In the genomic region with DNA sequence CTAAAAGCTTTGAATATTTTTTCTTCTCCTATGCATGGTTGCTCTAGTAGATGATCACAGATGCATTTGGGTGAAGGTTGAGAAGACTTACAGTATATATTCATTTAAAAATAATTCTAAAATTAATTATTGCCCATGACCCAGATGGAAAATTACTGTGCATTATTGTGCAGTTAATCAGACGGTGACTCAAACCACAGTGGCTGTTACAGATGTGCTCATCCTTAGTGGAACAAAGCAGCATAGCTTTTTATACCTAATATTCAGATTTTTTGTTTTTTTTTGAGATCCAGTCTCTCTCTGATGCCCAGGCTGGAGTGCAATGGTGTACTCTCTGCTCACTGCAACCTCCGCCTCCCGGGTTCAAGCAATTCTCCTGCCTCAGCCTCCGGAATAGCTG, we compare ENCODE assay signal across 27 cellular contexts. TPM values are rescaled to one million over a fixed set of nuclear protein-coding genes. Genes with fewer than 3 reads are reported as not detected.
DNase-seq lines count a peak whose midpoint lies in the region; ATAC-seq, FAIRE-seq and TF ChIP-seq lines count a peak whose summit lies in the region.
"Had no signal": no experiment of that assay in that cellular context is flagged by ENCODE, and none has a peak within 500 bp of the region (broad histone marks: within the 10 kb centered on the region; RNA-seq: fewer than 3 reads in every experiment).

No MANE protein-coding gene starts in this region.

- peaks cover 45% of the 10 kb centered on the region for H3K27me3 Mint-ChIP-seq in astrocyte (ENCODE audit: low read depth, unreplicated experiment)

- dilution Hi-C loops in keratinocyte (cut with MboI; ENCODE audit: extremely low pct_ligation_motif_present, low sequenced_read_pairs), result no loop called here

- no peaks in the 10 kb centered on the region for H3K36me3 Mint-ChIP-seq in astrocyte (ENCODE audit: low read depth, unreplicated experiment)
- H3K36me3 Mint-ChIP-seq: activated naive CD4-positive, alpha-beta T cell treated with anti-CD3 and anti-CD28 coated beads, Interleukin-2, amount 50 U/mL, for 24 hours; CD4-positive, alpha-beta memory T cell; neural progenitor cell had no signal

- H3K79me2 ChIP-seq in astrocyte (ENCODE audit: insufficient read depth, low read length) (no peaks in the 10 kb centered on the region), keratinocyte (ENCODE audit: control insufficient read depth, insufficient read depth, low read length) (no peaks in the 10 kb centered on the region)

- H2AFZ ChIP-seq in astrocyte (ENCODE audit: low read depth, low read length) (no peak overlapping the region), keratinocyte (ENCODE audit: control insufficient read depth, low read length) (no peak overlapping the region)
- H2AFZ ChIP-seq: neural progenitor cell had no signal

- no peak overlapping the region for H3K27ac Mint-ChIP-seq in astrocyte (ENCODE audit: unreplicated experiment)
- H3K27ac Mint-ChIP-seq: activated naive CD4-positive, alpha-beta T cell treated with anti-CD3 and anti-CD28 coated beads, Interleukin-2, amount 50 U/mL, for 24 hours; CD4-positive, alpha-beta memory T cell; neural progenitor cell; T-helper 17 cell had no signal

- H3K4me1 Mint-ChIP-seq in astrocyte (ENCODE audit: low read depth, unreplicated experiment), result no peaks in the 10 kb centered on the region
- H3K4me1 Mint-ChIP-seq: activated naive CD4-positive, alpha-beta T cell treated with anti-CD3 and anti-CD28 coated beads, Interleukin-2, amount 50 U/mL, for 24 hours had no signal

- ATAC-seq in GM19452 (IDR thresholded peaks at IDR 0.05; ENCODE audit: unreplicated experiment) (no peak), GM19035 (IDR thresholded peaks at IDR 0.05; ENCODE audit: unreplicated experiment) (no peak)
- ATAC-seq: gastrocnemius medialis, T-helper 17 cell had no signal

- H3K4me2 ChIP-seq in astrocyte (ENCODE audit: low read length) (no peak overlapping the region), keratinocyte (ENCODE audit: control insufficient read depth, extremely low read depth, insufficient read depth, low read depth, low read length) (no peak overlapping the region)
- H3K4me2 ChIP-seq: neural progenitor cell had no signal

- TF ChIP-seq CTCF in astrocyte (IDR thresholded peaks at IDR 0.05; ENCODE audit: insufficient read depth, low read depth, low read length) (no peak), keratinocyte (optimal IDR thresholded peaks at IDR 0.05 in 1 of 3, IDR thresholded peaks at IDR 0.05 in 1 of 3, conservative IDR thresholded peaks at IDR 0.05 in 1 of 3; ENCODE audit: extremely low read depth in 1 of 3, insufficient read depth in 2 of 3, low read length in 3 of 3) (no peak)

- FAIRE-seq in astrocyte (lab: Jason Lieb, UNC), result no peak
- no peak for FAIRE-seq in keratinocyte (lab: Jason Lieb, UNC)
- FAIRE-seq: endometrium, HTR-8/SVneo had no signal

- no peaks in the 10 kb centered on the region for H4K20me1 ChIP-seq in astrocyte (ENCODE audit: insufficient read depth, low read length)
- no peaks in the 10 kb centered on the region for H4K20me1 ChIP-seq in keratinocyte (ENCODE audit: control insufficient read depth, extremely low read depth, insufficient read depth, low read length)

- H3K9me3 Mint-ChIP-seq in astrocyte (ENCODE audit: unreplicated experiment), result peaks cover 10% of the 10 kb centered on the region
- H3K9me3 Mint-ChIP-seq: activated naive CD4-positive, alpha-beta T cell treated with anti-CD3 and anti-CD28 coated beads, Interleukin-2, amount 50 U/mL, for 24 hours had no signal

- H3K36me3 ChIP-seq in astrocyte (ENCODE audit: insufficient read depth, low read length), result no peaks in the 10 kb centered on the region
- H3K36me3 ChIP-seq in keratinocyte (ENCODE audit: control insufficient read depth in 2 of 2, extremely low read depth in 1 of 2, insufficient read depth in 2 of 2, low read length in 2 of 2), result no peaks in the 10 kb centered on the region
- H3K36me3 ChIP-seq: colonic mucosa, gastrocnemius medialis, neural progenitor cell had no signal

- DNase-seq in AG08395 (ENCODE audit: low spot score) (peak; percentile 66), HPDE6-E6E7 (ENCODE audit: extremely low spot score) (peak; percentile 35), astrocyte (ENCODE audit: low read depth) (peak; percentile 16), keratinocyte (ENCODE audit: low read depth, low spot score) (no peak), NOMO-1 treated with dmso at 0.1 percent for 144 hours (lab: John Stamatoyannopoulos, UW; ENCODE audit: unreplicated experiment) (no peak)
- DNase-seq in effector CD8-positive, alpha-beta T cell (lab: John Stamatoyannopoulos, UW), result no peak
- DNase-seq: ACHN; activated CD4-positive, alpha-beta T cell treated with anti-CD3 and anti-CD28 coated beads, Interleukin-2, amount 50 U/mL, for 48 hours; CD4-positive, alpha-beta memory T cell; colonic mucosa; gastrocnemius medialis; Karpas-422; NCI-H1092 treated with DMSO at 0.1 percent for 48 hours; NCI-H2081; NCI-H510A; SHP77 treated with DMSO at 0.1 percent for 48 hours; stimulated activated CD4-positive, alpha-beta T cell treated with anti-CD3 and anti-CD28 coated beads, Interleukin-4, amount 100 ng/mL, for 4 hours; T-helper 17 cell had no signal

- H3K4me3 Mint-ChIP-seq in astrocyte (ENCODE audit: unreplicated experiment), result no peak overlapping the region
- H3K4me3 Mint-ChIP-seq: activated naive CD4-positive, alpha-beta T cell treated with anti-CD3 and anti-CD28 coated beads, Interleukin-2, amount 50 U/mL, for 24 hours; CD4-positive, alpha-beta memory T cell; neural progenitor cell; T-helper 17 cell had no signal

- H3K4me1 ChIP-seq in astrocyte (ENCODE audit: insufficient read depth, low read length), result no peaks in the 10 kb centered on the region
- H3K4me1 ChIP-seq in keratinocyte (ENCODE audit: control insufficient read depth, extremely low read depth, insufficient read depth, low read length), result peaks cover 24% of the 10 kb centered on the region
- H3K4me1 ChIP-seq: colonic mucosa, gastrocnemius medialis, neural progenitor cell had no signal

- H3K27ac ChIP-seq in astrocyte (ENCODE audit: low read depth, low read length) (no peak overlapping the region), keratinocyte (ENCODE audit: control insufficient read depth, insufficient read depth, low read length) (peak overlapping the region; percentile 25)
- H3K27ac ChIP-seq: colonic mucosa, gastrocnemius medialis, neural progenitor cell had no signal

- no peaks in the 10 kb centered on the region for H3K9me1 ChIP-seq in keratinocyte (ENCODE audit: control insufficient read depth, extremely low read depth, insufficient read depth, low read length)

- H3K4me3 ChIP-seq in astrocyte (ENCODE audit: insufficient read depth, low read depth, low read length), result no peak overlapping the region
- H3K4me3 ChIP-seq in keratinocyte (ENCODE audit: control insufficient read depth in 2 of 3, extremely low read depth in 1 of 3, insufficient read depth in 2 of 3, low read depth in 1 of 3, low read length in 3 of 3), result no peak overlapping the region
- H3K4me3 ChIP-seq: colonic mucosa, gastrocnemius medialis, neural progenitor cell had no signal

- H3K9me3 ChIP-seq in astrocyte (ENCODE audit: insufficient read depth, low read depth, low read length) (no peaks in the 10 kb centered on the region), keratinocyte (ENCODE audit: control insufficient read depth, low read depth, low read length) (no peaks in the 10 kb centered on the region)
- H3K9me3 ChIP-seq: colonic mucosa, gastrocnemius medialis had no signal

- H3K9ac ChIP-seq in astrocyte (ENCODE audit: low read length) (no peak overlapping the region), keratinocyte (ENCODE audit: control insufficient read depth, extremely low read depth, insufficient read depth, low read length) (no peak overlapping the region)
- H3K9ac ChIP-seq: neural progenitor cell had no signal

- H3K27me3 ChIP-seq in astrocyte (ENCODE audit: insufficient read depth, low read length), result peaks cover 8% of the 10 kb centered on the region
- no peaks in the 10 kb centered on the region for H3K27me3 ChIP-seq in keratinocyte (ENCODE audit: control insufficient read depth, extremely low read depth, insufficient read depth, low read length)

RNA-seq across cellular contexts. Expression of gene OR2V1, which starts 10.7 kb away (rescaled TPM):
- total RNA-seq in astrocyte, result not detected in 2 replicates
- not detected in 3 replicates for polyA plus RNA-seq in keratinocyte
- not detected for polyA plus RNA-seq in keratinocyte (2011; ENCODE audit: low read depth)
- not detected in 2 replicates for polyA plus RNA-seq in keratinocyte (2011; cell fraction: cytosol; rRNA removed)
- polyA plus RNA-seq in keratinocyte (2011; cell fraction: nucleus; rRNA removed), result not detected in 2 replicates
- not detected in 2 replicates for polyA plus RNA-seq in keratinocyte (2012; ENCODE audit: low replicate concordance)
- polyA minus RNA-seq in keratinocyte, result not detected in 3 replicates
- not detected for polyA minus RNA-seq in keratinocyte (2011; cell fraction: cytosol; rRNA and poly(A)+ RNA removed)
- polyA minus RNA-seq in keratinocyte (2011; cell fraction: nucleus; rRNA and poly(A)+ RNA removed), result not detected in 2 replicates
- total RNA-seq: CD4-positive, alpha-beta memory T cell; colonic mucosa; gastrocnemius medialis; mononuclear cell; pulmonary artery endothelial cell; T-helper 17 cell; ureter had no signal
- polyA plus RNA-seq: CD4-positive, alpha-beta memory T cell had no signal

RNA-seq across cellular contexts. Expression of gene OR2V2, which starts 27.1 kb away (rescaled TPM):
- not detected in 2 replicates for total RNA-seq in astrocyte
- not detected in 3 replicates for polyA plus RNA-seq in keratinocyte
- polyA plus RNA-seq in keratinocyte (2011; ENCODE audit: low read depth), result not detected
- polyA plus RNA-seq in keratinocyte (2011; cell fraction: cytosol; rRNA removed), result not detected in 2 replicates
- not detected in 2 replicates for polyA plus RNA-seq in keratinocyte (2011; cell fraction: nucleus; rRNA removed)
- polyA plus RNA-seq in keratinocyte (2012; ENCODE audit: low replicate concordance), result not detected in 2 replicates
- not detected in 3 replicates for polyA minus RNA-seq in keratinocyte
- polyA minus RNA-seq in keratinocyte (2011; cell fraction: cytosol; rRNA and poly(A)+ RNA removed), result not detected
- not detected in 2 replicates for polyA minus RNA-seq in keratinocyte (2011; cell fraction: nucleus; rRNA and poly(A)+ RNA removed)
- total RNA-seq: CD4-positive, alpha-beta memory T cell; colonic mucosa; gastrocnemius medialis; mononuclear cell; pulmonary artery endothelial cell; T-helper 17 cell; ureter had no signal
- polyA plus RNA-seq: CD4-positive, alpha-beta memory T cell had no signal

Comparison
In these comparisons a context has a peak if more than half of its experiments do, and no peak if none do; other contexts are left out.
1. DNase-seq: peak in AG08395 (single experiment), HPDE6-E6E7 (single experiment) and astrocyte (single experiment); none in keratinocyte (single experiment), NOMO-1 treated with dmso at 0.1 percent for 144 hours (single experiment) and effector CD8-positive, alpha-beta T cell (single experiment).